ENCODE assay signal across 8 cellular contexts in the genomic region with DNA sequence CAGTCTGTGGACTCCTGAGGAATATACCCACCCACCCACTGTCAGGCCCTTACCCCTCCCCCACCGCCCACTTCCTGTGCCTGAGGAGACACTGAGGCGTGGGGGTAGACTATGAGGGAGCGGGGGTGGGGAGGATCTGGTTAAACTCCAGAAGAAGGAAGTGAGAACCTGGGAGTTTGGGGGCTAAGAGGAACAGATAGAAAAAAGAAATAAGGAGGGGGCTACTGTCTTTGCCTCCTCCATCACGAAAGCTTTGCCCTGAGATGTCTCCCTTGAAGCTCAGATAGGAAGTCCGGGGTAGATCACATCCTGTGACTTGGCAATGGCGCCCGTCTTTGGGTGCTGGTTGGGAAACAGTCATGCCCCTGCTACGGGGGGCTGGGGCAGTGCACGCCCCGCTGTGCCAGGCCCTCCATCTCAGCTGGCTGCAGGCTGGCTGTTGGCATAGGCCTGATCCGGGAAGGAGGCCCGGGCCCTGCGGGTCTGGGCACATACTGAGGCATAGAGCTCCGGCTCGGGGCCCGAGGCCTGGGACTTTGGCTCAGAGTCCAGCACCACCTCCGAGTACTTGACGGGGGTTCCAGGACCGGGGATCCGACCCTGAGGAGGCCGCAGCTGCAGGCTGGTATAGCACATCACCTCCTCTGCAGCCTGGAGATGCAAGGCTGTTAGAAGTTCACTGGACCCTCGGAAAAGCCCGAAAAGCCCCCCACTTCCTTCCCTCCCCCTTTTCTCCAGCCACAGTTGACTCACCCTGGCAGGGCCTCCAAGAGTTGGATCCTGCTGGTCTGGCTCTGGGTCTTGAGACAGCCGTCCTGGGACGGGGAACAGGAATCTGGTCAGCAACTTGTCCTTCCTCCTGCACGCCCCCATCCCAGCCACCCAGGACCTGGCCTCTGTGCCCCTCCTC. TPM values are rescaled to one million over a fixed set of nuclear protein-coding genes. Genes with fewer than 3 reads are reported as not detected.
DNase-seq lines count a peak whose midpoint lies in the region; ATAC-seq and TF ChIP-seq lines count a peak whose summit lies in the region.

No MANE protein-coding gene starts in this region.

- H3K9me3 ChIP-seq in skeletal muscle satellite cell (replicated peaks; ENCODE audit: low read length), result no peaks in the 10 kb centered on the region

- H3K4me1 ChIP-seq in skeletal muscle satellite cell (ENCODE audit: control insufficient read depth, insufficient read depth, low read length), result peaks cover 44% of the 10 kb centered on the region

- no peak for ATAC-seq in HG03565 (IDR thresholded peaks at IDR 0.05; ENCODE audit: unreplicated experiment)

- H3K36me3 ChIP-seq in skeletal muscle satellite cell (ENCODE audit: insufficient read depth, low read length), result no peaks in the 10 kb centered on the region

- H3K9ac ChIP-seq in skeletal muscle satellite cell (ENCODE audit: low read depth, low read length), result peak overlapping the region; percentile 32

- H3K4me2 ChIP-seq in skeletal muscle satellite cell (ENCODE audit: low read length), result peak overlapping the region; percentile 8

- H3K4me3 ChIP-seq in GM08714 (ENCODE audit: low read length), result peak overlapping the region; percentile 27; the same call in 1 of the 2 replicates
- no peak overlapping the region for H3K4me3 ChIP-seq in astrocyte of the spinal cord (ENCODE audit: low read depth, low read length)
- H3K4me3 ChIP-seq in skeletal muscle satellite cell (ENCODE audit: low read length), result peak overlapping the region; percentile 20

- H3K27me3 ChIP-seq in skeletal muscle satellite cell (ENCODE audit: control insufficient read depth, insufficient read depth, low read length), result no peaks in the 10 kb centered on the region

- TF ChIP-seq CTCF in astrocyte of the spinal cord (IDR thresholded peaks at IDR 0.05; ENCODE audit: low read depth, low read length), result no peak

- in situ Hi-C loops in astrocyte of the spinal cord (cut with HindIII; ENCODE audit: low sequenced_read_pairs), result no loop called here
- in situ Hi-C loops in G401 (cut with HindIII; ENCODE audit: low sequenced_read_pairs), result no loop called here

- peak; percentile 40; the same call in 1 of the 2 replicates for TF ChIP-seq POLR2A in Raji (IDR thresholded peaks at IDR 0.05; ENCODE audit: insufficient read depth, low read depth, low read length)

- DNase-seq in astrocyte of the spinal cord (ENCODE audit: low read depth, low spot score), result peak; percentile 10
- DNase-seq in NCI-H1417 (lab: John Stamatoyannopoulos, UW), result no peak
- DNase-seq in NCI-H2029 treated with DMSO at 0.1 percent for 48 hours (lab: John Stamatoyannopoulos, UW), result no peak
- no peak for DNase-seq in G401 (ENCODE audit: low spot score)

RNA-seq across cellular contexts. Expression of a gene that starts 1.0 kb away (rescaled TPM):
- total RNA-seq in skeletal muscle satellite cell (2012; rRNA removed), result 0.22 and 0.25 TPM in 2 replicates
- not detected in 2 replicates for total RNA-seq in G401 (2014; rRNA removed; shearing (Covaris generic))

RNA-seq across cellular contexts. Expression of a gene that starts 8.1 kb away (rescaled TPM):
- total RNA-seq in skeletal muscle satellite cell (2012; rRNA removed), result 116,564 and 213,110 TPM in 2 replicates
- 4,372 and 15,582 TPM in 2 replicates for total RNA-seq in G401 (2014; rRNA removed; shearing (Covaris generic))

RNA-seq across cellular contexts. Expression of a gene that starts 8.4 kb away (rescaled TPM):
- 10.9 and 16.6 TPM in 2 replicates for total RNA-seq in skeletal muscle satellite cell (2012; rRNA removed)
- 7.6 and 19.3 TPM in 2 replicates for total RNA-seq in G401 (2014; rRNA removed; shearing (Covaris generic))

RNA-seq across cellular contexts. Expression of a gene that starts 15.3 kb away (rescaled TPM):
- 1.8 and 3.7 TPM in 2 replicates for total RNA-seq in skeletal muscle satellite cell (2012; rRNA removed)
- total RNA-seq in G401 (2014; rRNA removed; shearing (Covaris generic)), result 12.3 and 12.4 TPM in 2 replicates

RNA-seq across cellular contexts. Expression of a gene that starts 24.0 kb away (rescaled TPM):
- total RNA-seq in skeletal muscle satellite cell (2012; rRNA removed), result 3.0 and 6.1 TPM in 2 replicates
- 0.86 TPM in 1 of 2 replicates, not detected in the other for total RNA-seq in G401 (2014; rRNA removed; shearing (Covaris generic))
